ENCODE assay signal across 28 cellular contexts in genomic region chr1:55239548-55239947, GRCh38.
"Had no signal": no experiment of that assay in that cellular context is flagged by ENCODE, and none has a peak within 500 bp of the region (broad histone marks: within the 10 kb centered on the region; RNA-seq: fewer than 3 reads in every experiment).

No MANE protein-coding gene starts in this region.

- H3K27me3 ChIP-seq: stomach, suprapubic skin, testis, thyroid gland, tibial nerve, transverse colon, upper lobe of left lung, upper lobe of right lung, uterus, vagina had no signal

- H3K9me3 Mint-ChIP-seq: stimulated activated effector memory CD8-positive, alpha-beta T cell treated with anti-CD3 and anti-CD28 coated beads, Interleukin-12 subunit alpha, Interleukin-12 subunit beta, amount 100 ng/mL, for 72 hours; stimulated activated naive CD8-positive, alpha-beta T cell treated with anti-CD3 and anti-CD28 coated beads, Interleukin-15, amount 100 ng/mL, for 72 hours; stimulated activated naive CD8-positive, alpha-beta T cell treated with anti-CD3 and anti-CD28 coated beads, Interleukin-15, Interleukin-2, amounts not matched to agents 100 ng/mL and 50 ng/mL, for 24 hours; type B pancreatic cell had no signal

- H3K27ac Mint-ChIP-seq: stimulated activated effector memory CD8-positive, alpha-beta T cell treated with anti-CD3 and anti-CD28 coated beads, Interleukin-12 subunit alpha, Interleukin-12 subunit beta, amount 100 ng/mL, for 72 hours; stimulated activated memory B cell treated with anti-CD40 and anti-IgM and Interleukin-4, amounts not matched to agents 10 μg/mL and 1 μg/mL and 100 μg/mL, for 72 hours; stimulated activated naive B cell treated with anti-CD40 and anti-IgM and Interleukin-4, amounts not matched to agents 10 μg/mL and 1 μg/mL and 100 μg/mL, for 72 hours; stimulated activated naive CD8-positive, alpha-beta T cell treated with anti-CD3 and anti-CD28 coated beads, Interleukin-15, amount 100 ng/mL, for 72 hours; stimulated activated naive CD8-positive, alpha-beta T cell treated with anti-CD3 and anti-CD28 coated beads, Interleukin-15, Interleukin-2, amounts not matched to agents 100 ng/mL and 50 ng/mL, for 24 hours; type B pancreatic cell had no signal

- H3K4me1 ChIP-seq: testis, thyroid gland, tibial artery, transverse colon, upper lobe of left lung, upper lobe of right lung, uterus, vagina had no signal

- DNase-seq: stimulated activated CD4-positive, alpha-beta T cell treated with anti-CD3 and anti-CD28 coated beads, Interleukin-2, amount 100 ng/mL, for 48 hours; stimulated activated CD4-positive, alpha-beta T cell treated with anti-CD3 and anti-CD28 coated beads, Interleukin-4, amount 100 ng/mL, for 1 hour; stimulated activated CD4-positive, alpha-beta T cell treated with anti-CD3 and anti-CD28 coated beads, Interleukin-4, amount 100 ng/mL, for 24 hours; stimulated activated CD4-positive, alpha-beta T cell treated with anti-CD3 and anti-CD28 coated beads, Interleukin-4, amount 100 ng/mL, for 4 hours; stimulated activated CD8-positive, alpha-beta memory T cell treated with anti-CD3 and anti-CD28 coated beads, Interleukin-4, amount 100 ng/mL, for 48 hours; stimulated activated naive B cell treated with anti-CD40 and anti-IgM and Interleukin-4, amounts not matched to agents 10 μg/mL and 1 μg/mL and 100 μg/mL, for 72 hours; stimulated activated naive CD4-positive, alpha-beta T cell; stimulated activated naive CD4-positive, alpha-beta T cell treated with Interleukin-2 at 50 U/mL for 16 hours; stimulated activated naive CD8-positive, alpha-beta T cell treated with anti-CD3 and anti-CD28 coated beads, Interleukin-15, amount 100 ng/mL, for 72 hours; stimulated activated naive CD8-positive, alpha-beta T cell treated with anti-CD3 and anti-CD28 coated beads, Interleukin-15, Interleukin-2, amounts not matched to agents 100 U/mL and 50 U/mL, for 24 hours; stomach; substantia nigra; testis; thyroid gland; tibial artery; transverse colon; upper lobe of left lung; upper lobe of right lung; uterus had no signal

- H3K27ac ChIP-seq: stomach, suprapubic skin, testis, thoracic aorta, thyroid gland, tibial artery, tibial nerve, transverse colon, upper lobe of left lung, upper lobe of right lung, uterus, vagina had no signal

- H3K4me3 ChIP-seq: stomach, suprapubic skin, testis, thoracic aorta, thyroid gland, tibial artery, tibial nerve, transverse colon, upper lobe of left lung, upper lobe of right lung, uterus, vagina had no signal

- H3K36me3 ChIP-seq: stomach, suprapubic skin, thoracic aorta, thyroid gland, tibial artery, tibial nerve, transverse colon, upper lobe of left lung, upper lobe of right lung, uterus, vagina had no signal

- FAIRE-seq: urothelium cell line had no signal

- H3K4me1 Mint-ChIP-seq: stimulated activated effector memory CD8-positive, alpha-beta T cell treated with anti-CD3 and anti-CD28 coated beads, Interleukin-12 subunit alpha, Interleukin-12 subunit beta, amount 100 ng/mL, for 72 hours; stimulated activated naive CD8-positive, alpha-beta T cell treated with anti-CD3 and anti-CD28 coated beads, Interleukin-15, amount 100 ng/mL, for 72 hours had no signal

- H3K36me3 Mint-ChIP-seq: stimulated activated effector memory CD8-positive, alpha-beta T cell treated with anti-CD3 and anti-CD28 coated beads, Interleukin-12 subunit alpha, Interleukin-12 subunit beta, amount 100 ng/mL, for 72 hours; stimulated activated memory B cell treated with anti-CD40 and anti-IgM and Interleukin-4, amounts not matched to agents 10 μg/mL and 1 μg/mL and 100 μg/mL, for 72 hours; stimulated activated naive B cell treated with anti-CD40 and anti-IgM and Interleukin-4, amounts not matched to agents 10 μg/mL and 1 μg/mL and 100 μg/mL, for 72 hours; type B pancreatic cell had no signal

- H3K27me3 Mint-ChIP-seq: stimulated activated memory B cell treated with anti-CD40 and anti-IgM and Interleukin-4, amounts not matched to agents 10 μg/mL and 1 μg/mL and 100 μg/mL, for 72 hours; stimulated activated naive B cell treated with anti-CD40 and anti-IgM and Interleukin-4, amounts not matched to agents 10 μg/mL and 1 μg/mL and 100 μg/mL, for 72 hours; stimulated activated naive CD8-positive, alpha-beta T cell treated with anti-CD3 and anti-CD28 coated beads, Interleukin-15, amount 100 ng/mL, for 72 hours; stimulated activated naive CD8-positive, alpha-beta T cell treated with anti-CD3 and anti-CD28 coated beads, Interleukin-15, Interleukin-2, amounts not matched to agents 100 ng/mL and 50 ng/mL, for 24 hours had no signal

- ATAC-seq: stimulated activated effector memory CD8-positive, alpha-beta T cell treated with anti-CD3 and anti-CD28 coated beads, Interleukin-12 subunit alpha, Interleukin-12 subunit beta, amount 100 ng/mL, for 72 hours; stimulated activated memory B cell treated with anti-CD40 and anti-IgM and Interleukin-4, amounts not matched to agents 10 μg/mL and 1 μg/mL and 100 μg/mL, for 72 hours; stimulated activated naive B cell treated with anti-CD40 and anti-IgM and Interleukin-4, amounts not matched to agents 10 μg/mL and 1 μg/mL and 100 μg/mL, for 72 hours; stimulated activated naive CD8-positive, alpha-beta T cell treated with anti-CD3 and anti-CD28 coated beads, Interleukin-15, amount 100 ng/mL, for 72 hours; stimulated activated naive CD8-positive, alpha-beta T cell treated with anti-CD3 and anti-CD28 coated beads, Interleukin-15, Interleukin-2, amounts not matched to agents 100 U/mL and 50 U/mL, for 24 hours; upper lobe of right lung had no signal

- H3K4me3 Mint-ChIP-seq: stimulated activated effector memory CD8-positive, alpha-beta T cell treated with anti-CD3 and anti-CD28 coated beads, Interleukin-12 subunit alpha, Interleukin-12 subunit beta, amount 100 ng/mL, for 72 hours; stimulated activated memory B cell treated with anti-CD40 and anti-IgM and Interleukin-4, amounts not matched to agents 10 μg/mL and 1 μg/mL and 100 μg/mL, for 72 hours; stimulated activated naive B cell treated with anti-CD40 and anti-IgM and Interleukin-4, amounts not matched to agents 10 μg/mL and 1 μg/mL and 100 μg/mL, for 72 hours; stimulated activated naive CD8-positive, alpha-beta T cell treated with anti-CD3 and anti-CD28 coated beads, Interleukin-15, amount 100 ng/mL, for 72 hours; stimulated activated naive CD8-positive, alpha-beta T cell treated with anti-CD3 and anti-CD28 coated beads, Interleukin-15, Interleukin-2, amounts not matched to agents 100 ng/mL and 50 ng/mL, for 24 hours; type B pancreatic cell had no signal

- H3K9me3 ChIP-seq: stomach, suprapubic skin, testis, thoracic aorta, thyroid gland, tibial artery, tibial nerve, transverse colon, upper lobe of left lung, upper lobe of right lung, uterus, vagina had no signal
